In the genomic region with DNA sequence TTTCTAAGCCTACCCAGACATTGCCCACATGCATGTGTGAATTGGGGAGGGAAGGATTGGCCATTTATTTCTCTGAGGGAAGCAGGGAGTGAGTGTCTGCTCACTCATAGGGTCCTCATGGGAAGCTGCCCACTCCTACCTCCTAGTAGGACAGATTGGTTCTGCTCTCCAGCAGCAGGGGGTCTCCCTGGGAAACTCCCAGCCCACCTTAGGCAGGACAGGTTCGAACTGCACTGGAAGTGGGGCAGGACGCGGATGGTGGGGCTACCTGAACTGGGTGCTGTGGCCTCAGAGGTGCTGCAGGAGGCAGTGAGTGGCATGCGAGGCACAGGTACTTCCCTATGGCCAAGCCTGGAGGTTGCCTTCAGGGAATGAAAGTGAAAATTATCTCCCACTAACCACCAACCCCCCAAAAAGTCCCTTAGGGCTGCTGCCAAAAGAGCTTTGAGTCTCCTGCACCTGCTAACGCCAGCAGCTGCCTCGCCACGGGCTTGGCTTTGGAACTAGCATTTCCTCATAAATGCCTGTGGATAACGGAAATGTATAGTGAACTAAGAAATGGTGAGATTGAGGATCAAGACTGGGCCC, we compare ENCODE assay signal across 13 cellular contexts.
DNase-seq lines count a peak whose midpoint lies in the region; ATAC-seq and TF ChIP-seq lines count a peak whose summit lies in the region.
"Had no signal": no experiment of that assay in that cellular context is flagged by ENCODE, and none has a peak within 500 bp of the region (broad histone marks: within the 10 kb centered on the region; RNA-seq: fewer than 3 reads in every experiment).

No MANE protein-coding gene starts in this region.

- no peaks in the 10 kb centered on the region for H3K9me3 Mint-ChIP-seq in activated T-helper 2 cell treated with anti-CD3 and anti-CD28 coated beads, Interferon-gamma antibody, Interleukin-2, Interleukin-4, amounts not matched to agents 10 μg/mL and 5 μg/mL and 100 μg/mL, durations not matched to agents 14 hours and 24 hours and 36 hours

- no peaks in the 10 kb centered on the region for H3K9me3 ChIP-seq in A673 (ENCODE audit: low read depth, low read length, poor library complexity, severe bottlenecking)
- H3K9me3 ChIP-seq: ovary had no signal

- peaks cover 19% of the 10 kb centered on the region for H3K4me1 Mint-ChIP-seq in activated T-helper 2 cell treated with anti-CD3 and anti-CD28 coated beads, Interferon-gamma antibody, Interleukin-2, Interleukin-4, amounts not matched to agents 10 μg/mL and 5 μg/mL and 100 μg/mL, durations not matched to agents 14 hours and 24 hours and 36 hours (ENCODE audit: low read depth)

- CTCF ChIA-PET in A673 (lab: Charles Lee) = interaction anchor here (1.0 kb wide), 1 partner anchor 94 kb away, joined by 4 read pairs; no protein-coding TSS in a partner anchor

- H3K27me3 Mint-ChIP-seq in activated T-helper 2 cell treated with anti-CD3 and anti-CD28 coated beads, Interferon-gamma antibody, Interleukin-2, Interleukin-4, amounts not matched to agents 10 μg/mL and 5 μg/mL and 100 μg/mL, durations not matched to agents 14 hours and 24 hours and 36 hours (ENCODE audit: low read depth) = peaks cover 35% of the 10 kb centered on the region

- H3K27ac Mint-ChIP-seq in activated T-helper 2 cell treated with anti-CD3 and anti-CD28 coated beads, Interferon-gamma antibody, Interleukin-2, Interleukin-4, amounts not matched to agents 10 μg/mL and 5 μg/mL and 100 μg/mL, durations not matched to agents 14 hours and 24 hours and 36 hours = no peak overlapping the region

- no TSS peak for BruUV-seq in A673 (replicated peaks; lab: Mats Ljungman, UMichigan)

- no peak for TF ChIP-seq CTCF in A673 (conservative IDR thresholded peaks at IDR 0.05; ENCODE audit: low read depth, low read length)

- H3K4me3 Mint-ChIP-seq in activated T-helper 2 cell treated with anti-CD3 and anti-CD28 coated beads, Interferon-gamma antibody, Interleukin-2, Interleukin-4, amounts not matched to agents 10 μg/mL and 5 μg/mL and 100 μg/mL, durations not matched to agents 14 hours and 24 hours and 36 hours (ENCODE audit: low read depth) = peak overlapping the region; percentile 28

- H3K36me3 ChIP-seq in A673 (ENCODE audit: insufficient read depth, low read length, poor library complexity, severe bottlenecking) = peaks cover 15% of the 10 kb centered on the region
- H3K36me3 ChIP-seq: ovary had no signal

- DNase-seq in A673 (ENCODE audit: low spot score) (no peak), NK-92 (lab: John Stamatoyannopoulos, UW; ENCODE audit: unreplicated experiment) (no peak), NCI-H1092 (lab: John Stamatoyannopoulos, UW) (no peak), MV-4-11 (lab: John Stamatoyannopoulos, UW) (no peak)
- no peak for DNase-seq in activated T-helper 2 cell treated with anti-CD3 and anti-CD28 coated beads, Interferon-gamma antibody, Interleukin-2, Interleukin-4, amounts not matched to agents 10 μg/mL and 5 μg/mL and 100 μg/mL, durations not matched to agents 14 hours and 24 hours and 36 hours (ENCODE audit: low spot score)
- DNase-seq: anterior cingulate cortex; effector memory CD4-positive, alpha-beta T cell; EL; NCI-H2081; ovary had no signal

- TF ChIP-seq POLR2A in GM18505 (IDR thresholded peaks at IDR 0.05; ENCODE audit: borderline replicate concordance, extremely low read depth, insufficient read depth, insufficient read length) = no peak

- ATAC-seq in GM18505 (IDR thresholded peaks at IDR 0.05; ENCODE audit: unreplicated experiment) = peak; percentile 31
- peak; percentile 40 for ATAC-seq in HG02885 (IDR thresholded peaks at IDR 0.05; ENCODE audit: poor library complexity, unreplicated experiment)
- no peak for ATAC-seq in GM21381 (IDR thresholded peaks at IDR 0.05; ENCODE audit: unreplicated experiment)

- peak overlapping the region; percentile 83 for H3K4me3 ChIP-seq in A673 (ENCODE audit: low read depth, low read length, poor library complexity, severe bottlenecking)
- H3K4me3 ChIP-seq: ovary had no signal

- intact Hi-C loops in A673 (cut with micrococcal nuclease; ENCODE audit: unreplicated experiment) = no loop called here
- intact Hi-C loops in activated T-helper 2 cell treated with anti-CD3 and anti-CD28 coated beads, Interferon-gamma antibody, Interleukin-2, Interleukin-4, amounts not matched to agents 10 μg/mL and 5 μg/mL and 100 μg/mL, durations not matched to agents 14 hours and 24 hours and 36 hours (cut with micrococcal nuclease) = no loop called here

- peaks cover 40% of the 10 kb centered on the region for H3K4me1 ChIP-seq in A673 (ENCODE audit: insufficient read depth, low read length, poor library complexity, severe bottlenecking)

- POLR2A ChIA-PET in A673 (lab: Charles Lee; ENCODE audit: low non-redundant PET) = no interaction called here

- peak overlapping the region; percentile 11 for H3K27ac ChIP-seq in A673 (ENCODE audit: low read depth, low read length, poor library complexity, severe bottlenecking)
- H3K27ac ChIP-seq: ovary had no signal

- H3K36me3 Mint-ChIP-seq in activated T-helper 2 cell treated with anti-CD3 and anti-CD28 coated beads, Interferon-gamma antibody, Interleukin-2, Interleukin-4, amounts not matched to agents 10 μg/mL and 5 μg/mL and 100 μg/mL, durations not matched to agents 14 hours and 24 hours and 36 hours (ENCODE audit: low read depth) = no peaks in the 10 kb centered on the region

- H3K27me3 ChIP-seq in A673 (replicated peaks; ENCODE audit: insufficient read depth, low read depth, low read length, poor library complexity) = no peaks in the 10 kb centered on the region
- H3K27me3 ChIP-seq: ovary had no signal
